In genomic region chr10:37947526-37947925, GRCh38 we compare ENCODE assay signal across 34 cellular contexts.
"Had no signal": no experiment of that assay in that cellular context is flagged by ENCODE, and none has a peak within 500 bp of the region (broad histone marks: within the 10 kb centered on the region; RNA-seq: fewer than 3 reads in every experiment).

No MANE protein-coding gene starts in this region.

- ATAC-seq: activated CD4-positive, alpha-beta T cell treated with anti-CD3 and anti-CD28 coated beads for 36 hours; activated CD8-positive, alpha-beta memory T cell treated with anti-CD3 and anti-CD28 coated beads, Interleukin-2, amount 10 ng/mL, durations not matched to agents 7 days and 5 days; activated CD8-positive, alpha-beta T cell treated with anti-CD3 and anti-CD28 coated beads, Interleukin-2, amount 10 ng/mL, durations not matched to agents 7 days and 5 days; activated naive CD8-positive, alpha-beta T cell treated with anti-CD3 and anti-CD28 coated beads, Interleukin-2, amount 50 U/mL, for 24 hours; body of pancreas; effector memory CD8-positive, alpha-beta T cell; gastroesophageal sphincter; T-helper 17 cell had no signal

- H3K4me1 Mint-ChIP-seq: activated CD4-positive, alpha-beta T cell treated with anti-CD3 and anti-CD28 coated beads for 36 hours; activated CD4-positive, alpha-beta T cell treated with anti-CD3 and anti-CD28 coated beads, Interleukin-2, amount 10 ng/mL, durations not matched to agents 24 days and 14 days; activated CD8-positive, alpha-beta memory T cell treated with anti-CD3 and anti-CD28 coated beads, Interleukin-2, amount 10 ng/mL, durations not matched to agents 7 days and 5 days; activated naive CD4-positive, alpha-beta T cell treated with anti-CD3 and anti-CD28 coated beads, Interleukin-2, amount 50 U/mL, for 24 hours; activated naive CD8-positive, alpha-beta T cell treated with anti-CD3 and anti-CD28 coated beads for 36 hours; activated naive CD8-positive, alpha-beta T cell treated with anti-CD3 and anti-CD28 coated beads, Interleukin-2, amount 50 U/mL, for 24 hours; central memory CD8-positive, alpha-beta T cell had no signal

- H3K27ac Mint-ChIP-seq: activated CD4-positive, alpha-beta memory T cell treated with anti-CD3 and anti-CD28 coated beads for 36 hours; activated CD4-positive, alpha-beta T cell treated with anti-CD3 and anti-CD28 coated beads for 36 hours; activated CD4-positive, alpha-beta T cell treated with anti-CD3 and anti-CD28 coated beads, Interleukin-2, amount 10 ng/mL, durations not matched to agents 24 days and 14 days; activated CD8-positive, alpha-beta memory T cell treated with anti-CD3 and anti-CD28 coated beads, Interleukin-2, amount 10 ng/mL, durations not matched to agents 7 days and 5 days; activated CD8-positive, alpha-beta T cell treated with anti-CD3 and anti-CD28 coated beads, Interleukin-2, amount 10 ng/mL, durations not matched to agents 7 days and 5 days; activated naive CD4-positive, alpha-beta T cell treated with anti-CD3 and anti-CD28 coated beads for 36 hours; activated naive CD4-positive, alpha-beta T cell treated with anti-CD3 and anti-CD28 coated beads, Interleukin-2, amount 50 U/mL, for 24 hours; activated naive CD8-positive, alpha-beta T cell treated with anti-CD3 and anti-CD28 coated beads for 36 hours; activated naive CD8-positive, alpha-beta T cell treated with anti-CD3 and anti-CD28 coated beads, Interleukin-2, amount 50 U/mL, for 24 hours; activated T-helper 1 cell treated with anti-CD3 and anti-CD28 coated beads, Interleukin-12 subunit alpha, Interleukin-12 subunit beta, Interleukin-2, Interleukin-4 antibody, amounts not matched to agents 30 ng/mL and 10 ng/mL and 1 ng/mL, durations not matched to agents 14 hours and 24 hours and 36 hours; activated T-helper 2 cell treated with anti-CD3 and anti-CD28 coated beads, Interferon-gamma antibody, Interleukin-2, Interleukin-4, amounts not matched to agents 10 μg/mL and 5 μg/mL and 100 μg/mL, durations not matched to agents 14 hours and 24 hours and 36 hours; effector memory CD8-positive, alpha-beta T cell; T-helper 17 cell; T-helper 2 cell treated with Interferon-gamma antibody and Interleukin-4, amounts not matched to agents 5 μg/mL and 100 μg/mL, for 36 hours had no signal

- H3K27me3 ChIP-seq: adrenal gland, body of pancreas, esophagus squamous epithelium, gastroesophageal sphincter had no signal

- DNase-seq: activated CD4-positive, alpha-beta memory T cell treated with anti-CD3 and anti-CD28 coated beads for 36 hours; activated CD4-positive, alpha-beta T cell treated with anti-CD3 and anti-CD28 coated beads for 36 hours; activated CD4-positive, alpha-beta T cell treated with anti-CD3 and anti-CD28 coated beads, Interleukin-2, amount 10 ng/mL, durations not matched to agents 24 days and 14 days; activated CD4-positive, CD25-positive, alpha-beta regulatory T cell; activated CD4-positive, CD25-positive, alpha-beta regulatory T cell treated with anti-CD3 and anti-CD28 coated beads, Interleukin-2, amount 50 U/mL, for 72 hours; activated CD8-positive, alpha-beta memory T cell treated with anti-CD3 and anti-CD28 coated beads, Interleukin-2, amount 10 ng/mL, durations not matched to agents 7 days and 5 days; activated CD8-positive, alpha-beta memory T cell treated with anti-CD3 and anti-CD28 coated beads, Interleukin-2, amount 50 U/mL, for 4 hours; activated CD8-positive, alpha-beta T cell treated with anti-CD3 and anti-CD28 coated beads, Interleukin-2, amount 10 ng/mL, durations not matched to agents 7 days and 5 days; activated effector memory CD4-positive, alpha-beta T cell treated with anti-CD3 and anti-CD28 coated beads, Interleukin-2, amount 50 U/mL, for 16 hours; activated naive CD4-positive, alpha-beta T cell treated with anti-CD3 and anti-CD28 coated beads for 36 hours; activated naive CD8-positive, alpha-beta T cell treated with anti-CD3 and anti-CD28 coated beads for 36 hours; activated naive CD8-positive, alpha-beta T cell treated with anti-CD3 and anti-CD28 coated beads, Interleukin-2, amount 50 U/mL, for 24 hours; activated T-cell treated with anti-CD3 and anti-CD28 coated beads, Interleukin-2, amount 50 U/mL, for 1 hour; activated T-cell treated with anti-CD3 and anti-CD28 coated beads, Interleukin-2, amount 50 U/mL, for 48 hours; adrenal gland; amygdala; aorta; body of pancreas; cortex of kidney; dermis blood vessel endothelial cell; effector CD4-positive, alpha-beta T cell; effector memory CD8-positive, alpha-beta T cell; esophagus squamous epithelium; foreskin melanocyte; head of caudate nucleus; T-helper 1 cell; T-helper 17 cell; T1000 had no signal

- H3K4me1 ChIP-seq: adrenal gland, body of pancreas, esophagus squamous epithelium, gastroesophageal sphincter had no signal

- H3K9me3 ChIP-seq: adrenal gland, body of pancreas, esophagus squamous epithelium had no signal

- H3K27ac ChIP-seq: adrenal gland, body of pancreas, esophagus squamous epithelium, gastroesophageal sphincter had no signal

- H3K4me3 Mint-ChIP-seq: activated CD4-positive, alpha-beta memory T cell treated with anti-CD3 and anti-CD28 coated beads for 36 hours; activated CD4-positive, alpha-beta T cell treated with anti-CD3 and anti-CD28 coated beads for 36 hours; activated CD4-positive, alpha-beta T cell treated with anti-CD3 and anti-CD28 coated beads, Interleukin-2, amount 10 ng/mL, durations not matched to agents 24 days and 14 days; activated CD8-positive, alpha-beta memory T cell treated with anti-CD3 and anti-CD28 coated beads, Interleukin-2, amount 10 ng/mL, durations not matched to agents 7 days and 5 days; activated CD8-positive, alpha-beta T cell treated with anti-CD3 and anti-CD28 coated beads, Interleukin-2, amount 10 ng/mL, durations not matched to agents 7 days and 5 days; activated naive CD4-positive, alpha-beta T cell treated with anti-CD3 and anti-CD28 coated beads for 36 hours; activated naive CD4-positive, alpha-beta T cell treated with anti-CD3 and anti-CD28 coated beads, Interleukin-2, amount 50 U/mL, for 24 hours; activated naive CD8-positive, alpha-beta T cell treated with anti-CD3 and anti-CD28 coated beads for 36 hours; activated naive CD8-positive, alpha-beta T cell treated with anti-CD3 and anti-CD28 coated beads, Interleukin-2, amount 50 U/mL, for 24 hours; activated T-helper 1 cell treated with anti-CD3 and anti-CD28 coated beads, Interleukin-12 subunit alpha, Interleukin-12 subunit beta, Interleukin-2, Interleukin-4 antibody, amounts not matched to agents 30 ng/mL and 10 ng/mL and 1 ng/mL, durations not matched to agents 14 hours and 24 hours and 36 hours; central memory CD8-positive, alpha-beta T cell; effector memory CD8-positive, alpha-beta T cell; T-helper 17 cell; T-helper 2 cell treated with Interferon-gamma antibody and Interleukin-4, amounts not matched to agents 5 μg/mL and 100 μg/mL, for 36 hours had no signal

- H3K4me3 ChIP-seq: adrenal gland, body of pancreas, esophagus squamous epithelium, gastroesophageal sphincter had no signal

- H3K27me3 Mint-ChIP-seq: activated CD4-positive, alpha-beta memory T cell treated with anti-CD3 and anti-CD28 coated beads for 36 hours; activated CD4-positive, alpha-beta T cell treated with anti-CD3 and anti-CD28 coated beads for 36 hours; activated CD4-positive, alpha-beta T cell treated with anti-CD3 and anti-CD28 coated beads, Interleukin-2, amount 10 ng/mL, durations not matched to agents 24 days and 14 days; activated CD8-positive, alpha-beta memory T cell treated with anti-CD3 and anti-CD28 coated beads, Interleukin-2, amount 10 ng/mL, durations not matched to agents 7 days and 5 days; activated naive CD4-positive, alpha-beta T cell treated with anti-CD3 and anti-CD28 coated beads, Interleukin-2, amount 50 U/mL, for 24 hours; activated naive CD8-positive, alpha-beta T cell treated with anti-CD3 and anti-CD28 coated beads for 36 hours; activated naive CD8-positive, alpha-beta T cell treated with anti-CD3 and anti-CD28 coated beads, Interleukin-2, amount 50 U/mL, for 24 hours; central memory CD8-positive, alpha-beta T cell; effector memory CD8-positive, alpha-beta T cell; T-helper 17 cell had no signal
